ENCODE assay signal across 8 cellular contexts in genomic region chr1:92784051-92784638, GRCh38. TPM values are rescaled to one million over a fixed set of nuclear protein-coding genes. Genes with fewer than 3 reads are reported as not detected.
DNase-seq lines count a peak whose midpoint lies in the region; TF ChIP-seq lines count a peak whose summit lies in the region.

No MANE protein-coding gene starts in this region.

- peaks cover 11% of the 10 kb centered on the region for H3K27me3 Mint-ChIP-seq in neural progenitor cell (ENCODE audit: insufficient read depth, low read depth)

- DNase-seq in BE2C (peak; percentile 6), GM19238 (ENCODE audit: insufficient read length, low spot score) (peak; percentile 13), M059J (ENCODE audit: low read depth) (peak; percentile 86), fibroblast of the conjunctiva (ENCODE audit: low read depth) (peak; percentile 20), neural progenitor cell (ENCODE audit: low spot score) (peak; percentile 43), uterus (peak; percentile 35 to 44), NCI-H510A (lab: John Stamatoyannopoulos, UW) (no peak)
- peak; percentile 58 to 60 for DNase-seq in activated T-cell treated with anti-CD3 and anti-CD28 coated beads, Interleukin-2, amount 50 U/mL, for 48 hours

- no peak for TF ChIP-seq POLR2A in uterus (IDR thresholded peaks at IDR 0.05)

- H3K27me3 ChIP-seq in BE2C = no peaks in the 10 kb centered on the region
- peaks cover 4% of the 10 kb centered on the region for H3K27me3 ChIP-seq in neural progenitor cell
- H3K27me3 ChIP-seq in uterus = no peaks in the 10 kb centered on the region

- H3K9me3 Mint-ChIP-seq in neural progenitor cell = no peaks in the 10 kb centered on the region

- H3F3A ChIP-seq in neural progenitor cell (ENCODE audit: low read depth) = peaks cover 27% of the 10 kb centered on the region

- H3K79me2 ChIP-seq in neural progenitor cell (ENCODE audit: low read depth) = peaks cover 46% of the 10 kb centered on the region

- peaks cover 18% of the 10 kb centered on the region for H3K4me1 Mint-ChIP-seq in neural progenitor cell

- TF ChIP-seq CTCF in BE2C (IDR thresholded peaks at IDR 0.05; ENCODE audit: low read depth, low read length) (no peak), neural progenitor cell (IDR thresholded peaks at IDR 0.05) (no peak), uterus (IDR thresholded peaks at IDR 0.05) (no peak)

- H3K4me1 ChIP-seq in BE2C = no peaks in the 10 kb centered on the region
- H3K4me1 ChIP-seq in neural progenitor cell = no peaks in the 10 kb centered on the region
- no peaks in the 10 kb centered on the region for H3K4me1 ChIP-seq in uterus

- no peaks in the 10 kb centered on the region for H3K9me3 ChIP-seq in BE2C
- H3K9me3 ChIP-seq in neural progenitor cell (ENCODE audit: low read depth) = no peaks in the 10 kb centered on the region
- no peaks in the 10 kb centered on the region for H3K9me3 ChIP-seq in uterus

- intact Hi-C loops in uterus (cut with DNase I; ENCODE audit: low total_unique reads) = no loop called here

- H3K27ac Mint-ChIP-seq in neural progenitor cell = peak overlapping the region; percentile 14

- H3K4me3 Mint-ChIP-seq in neural progenitor cell = peak overlapping the region; percentile 89

- peak overlapping the region; percentile 84 for H3K4me2 ChIP-seq in neural progenitor cell

- H3K36me3 ChIP-seq in BE2C = no peaks in the 10 kb centered on the region
- H3K36me3 ChIP-seq in neural progenitor cell = no peaks in the 10 kb centered on the region
- H3K36me3 ChIP-seq in uterus = no peaks in the 10 kb centered on the region

- H3K36me3 Mint-ChIP-seq in neural progenitor cell = peaks cover 8% of the 10 kb centered on the region

- H3K4me3 ChIP-seq in BE2C (ENCODE audit: low read depth, low read length) = peak overlapping the region; percentile 75
- H3K4me3 ChIP-seq in neural progenitor cell = peak overlapping the region; percentile 70
- peak overlapping the region; percentile 85 to 91 for H3K4me3 ChIP-seq in uterus

- H4K20me1 ChIP-seq in neural progenitor cell (ENCODE audit: low read depth) = no peaks in the 10 kb centered on the region

- no peak overlapping the region for H3K9ac ChIP-seq in neural progenitor cell

- H3K27ac ChIP-seq in neural progenitor cell (no peak overlapping the region), uterus (peak overlapping the region; percentile 96 to 99)

- H2AFZ ChIP-seq in neural progenitor cell (replicated peaks) = peak overlapping the region; percentile 90

RNA-seq across cellular contexts. Expression of gene EVI5, which starts 0.8 kb away (rescaled TPM):
- polyA plus RNA-seq in BE2C (2012; ENCODE audit: insufficient read depth, insufficient read length, low read depth) = 2.2 TPM
- 3.0 and 7.7 TPM in 2 replicates for total RNA-seq in M059J (2014; rRNA removed; shearing (Covaris generic))
- total RNA-seq in neural progenitor cell (ENCODE audit: low replicate concordance) = 13.7 TPM in 2 replicates
- total RNA-seq in uterus = 100 to 1,000 TPM in 1 of 4 donors, 10 to 100 TPM in 3; 53.0 to 112 (median 58.4) TPM

RNA-seq across cellular contexts. Expression of gene RPL5, which starts 47.7 kb away (rescaled TPM):
- 400 TPM for polyA plus RNA-seq in BE2C (2012; ENCODE audit: insufficient read depth, insufficient read length, low read depth)
- 775 and 878 TPM in 2 replicates for total RNA-seq in M059J (2014; rRNA removed; shearing (Covaris generic))
- total RNA-seq in neural progenitor cell (ENCODE audit: low replicate concordance) = 3,057 and 3,732 TPM in 2 replicates
- total RNA-seq in uterus = 1,000 to 10,000 TPM; 1,299 to 3,386 (median 2,410) TPM
